In the genomic region with DNA sequence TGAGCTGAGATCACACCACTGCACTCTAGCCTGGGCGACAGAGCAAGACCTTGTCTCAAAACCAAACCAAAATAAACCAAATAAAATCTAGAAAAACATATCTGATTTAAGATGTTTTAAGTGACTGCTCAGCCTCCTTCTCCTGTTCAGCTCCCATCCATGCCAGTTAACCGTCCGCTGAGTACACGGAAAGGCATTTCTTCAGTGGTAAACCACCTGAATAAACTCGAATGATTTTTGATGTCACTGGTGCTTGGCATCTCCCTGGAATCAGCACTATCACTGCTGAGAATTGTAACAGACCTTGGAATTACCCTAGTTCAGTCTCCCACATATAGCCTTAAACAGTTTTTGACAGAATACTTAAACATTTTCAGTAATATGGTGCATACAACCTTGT, we compare ENCODE assay signal across 29 cellular contexts. TPM values are rescaled to one million over a fixed set of nuclear protein-coding genes. Genes with fewer than 3 reads are reported as not detected.
"Had no signal": no experiment of that assay in that cellular context is flagged by ENCODE, and none has a peak within 500 bp of the region (broad histone marks: within the 10 kb centered on the region; RNA-seq: fewer than 3 reads in every experiment).

No MANE protein-coding gene starts in this region.

- H3K27ac ChIP-seq: HL-60, KMS-11, SJCRH30 had no signal

- H3K9me3 ChIP-seq: SJCRH30 had no signal

- H3K27me3 Mint-ChIP-seq: IgD-negative memory B cell had no signal

- H3K4me2 ChIP-seq: KMS-11 had no signal

- H3K27ac Mint-ChIP-seq: IgD-negative memory B cell had no signal

- ATAC-seq: K562, Panc1, PC-3, Right ventricle myocardium inferior, SK-N-SH treated with all-trans-retinoic acid at 6 μM for 48 hours had no signal

- H3K27me3 ChIP-seq: SJCRH30 had no signal

- FAIRE-seq: HTR-8/SVneo, K562 had no signal

- DNase-seq: Kasumi-1, MV-4-11, NCI-H1048, NCI-H1105, NCI-H1417, NCI-H1436 treated with DMSO at 0.1 percent for 48 hours, NCI-H1694, NCI-H1930, NCI-H2081, NCI-H2107, NCI-H2171, NCI-H226, NCI-H446, NCI-H510A, NCI-H524 treated with DMSO at 0.1 percent for 48 hours, NCI-H69, NCI-H774, PC-3, SHP77 treated with DMSO at 0.1 percent for 48 hours, SJCRH30 had no signal

- H3K9ac ChIP-seq: KMS-11 had no signal

- H3K4me3 Mint-ChIP-seq: IgD-negative memory B cell had no signal

- H3K4me3 ChIP-seq: K562, SJCRH30 had no signal

- H3K9me3 Mint-ChIP-seq: IgD-negative memory B cell had no signal

RNA-seq across cellular contexts. Expression of a gene that starts 24.1 kb away (rescaled TPM):
- total RNA-seq: OCI-LY7, PC-3 had no signal
